20 cellular contexts compared by ENCODE assay signal in genomic region chr4:81870275-81870674, GRCh38.
DNase-seq lines count a peak whose midpoint lies in the region; ATAC-seq, FAIRE-seq and TF ChIP-seq lines count a peak whose summit lies in the region.
"Had no signal": no experiment of that assay in that cellular context is flagged by ENCODE, and none has a peak within 500 bp of the region (broad histone marks: within the 10 kb centered on the region; RNA-seq: fewer than 3 reads in every experiment).

No MANE protein-coding gene starts in this region.

- no peaks in the 10 kb centered on the region for H3F3A ChIP-seq in PC-9 (ENCODE audit: insufficient read depth, low read depth)

- H3K27ac ChIP-seq in upper lobe of right lung: no peak overlapping the region
- no peak overlapping the region for H3K27ac ChIP-seq in PC-9
- H3K27ac ChIP-seq: BLaER1 treated with 17β-estradiol and CSF1 and Interleukin-3, amounts not matched to agents 10 nM and 100 nM; HL-60 had no signal

- no peak overlapping the region for H3K4me2 ChIP-seq in PC-9
- H3K4me2 ChIP-seq: BLaER1 treated with 17β-estradiol and CSF1 and Interleukin-3, amounts not matched to agents 10 nM and 100 nM had no signal

- H3K4me1 ChIP-seq in upper lobe of right lung (no peaks in the 10 kb centered on the region), PC-9 (replicated peaks; ENCODE audit: insufficient read depth) (no peaks in the 10 kb centered on the region)

- H3K36me3 ChIP-seq in upper lobe of right lung: no peaks in the 10 kb centered on the region
- no peaks in the 10 kb centered on the region for H3K36me3 ChIP-seq in PC-9 (ENCODE audit: low read depth)

- intact Hi-C loops in upper lobe of right lung (cut with DNase I) (no loop called here), PC-9 (cut with micrococcal nuclease; ENCODE audit: unreplicated experiment) (no loop called here)

- no peak overlapping the region for H2AFZ ChIP-seq in PC-9

- no peak for TF ChIP-seq CTCF in upper lobe of right lung (IDR thresholded peaks at IDR 0.05)
- TF ChIP-seq CTCF in PC-9 (conservative IDR thresholded peaks at IDR 0.05): no peak
- TF ChIP-seq CTCF in D721Med (IDR thresholded peaks at IDR 0.05; ENCODE audit: insufficient read depth, missing control alignments): no peak

- no peaks in the 10 kb centered on the region for H3K9me3 ChIP-seq in upper lobe of right lung
- H3K9me3 ChIP-seq in PC-9 (ENCODE audit: insufficient read depth, low read depth): no peaks in the 10 kb centered on the region

- DNase-seq in NCI-H2171 treated with DMSO at 0.1 percent for 48 hours (lab: John Stamatoyannopoulos, UW) (peak; percentile 5), NCI-H2171 (lab: John Stamatoyannopoulos, UW) (no peak), DMS53 (lab: John Stamatoyannopoulos, UW) (peak; percentile 79), NCI-H774 (lab: John Stamatoyannopoulos, UW) (peak; percentile 1), upper lobe of right lung (no peak), PC-9 (no peak), D721Med (ENCODE audit: insufficient read length, low spot score) (no peak)
- DNase-seq: 8988T; CD8-positive, alpha-beta T cell; COR-L47; DMS153; DND-41; EL; GOT3; H7; HFFc6 had no signal

- CTCF ChIA-PET in PC-9 (lab: Charles Lee): no interaction called here

- H4K20me1 ChIP-seq in PC-9 (ENCODE audit: insufficient read depth): no peaks in the 10 kb centered on the region
- H4K20me1 ChIP-seq: BLaER1 treated with 17β-estradiol and CSF1 and Interleukin-3, amounts not matched to agents 10 nM and 100 nM had no signal

- H3K27me3 ChIP-seq in upper lobe of right lung: no peaks in the 10 kb centered on the region
- H3K27me3 ChIP-seq in PC-9 (ENCODE audit: insufficient read depth, low read depth): no peaks in the 10 kb centered on the region
- H3K27me3 ChIP-seq: BLaER1 treated with 17β-estradiol and CSF1 and Interleukin-3, amounts not matched to agents 10 nM and 100 nM had no signal

- no TSS peak for BruUV-seq in PC-9 (replicated peaks; lab: Mats Ljungman, UMichigan)

- no peaks in the 10 kb centered on the region for H3K79me2 ChIP-seq in PC-9 (ENCODE audit: low read depth)

- no peak for FAIRE-seq in D721Med (lab: Jason Lieb, UNC)
- FAIRE-seq: GM12878 had no signal

- H3K4me3 ChIP-seq in upper lobe of right lung (no peak overlapping the region), PC-9 (no peak overlapping the region)
- H3K4me3 ChIP-seq: BLaER1 treated with 17β-estradiol and CSF1 and Interleukin-3, amounts not matched to agents 10 nM and 100 nM; GM12878 had no signal

- POLR2A ChIA-PET in PC-9 (lab: Charles Lee; ENCODE audit: unreplicated experiment): no interaction called here

- no peaks in the 10 kb centered on the region for H3K9me2 ChIP-seq in PC-9 (ENCODE audit: insufficient read depth)

- ATAC-seq in upper lobe of right lung: peak; percentile 21
- ATAC-seq: CD8-positive, alpha-beta T cell; GM12878; HCT116 had no signal

Comparison
In these comparisons a context has a peak if more than half of its experiments do, and no peak if none do; other contexts are left out.
1. DNase-seq: peak in NCI-H2171 treated with DMSO at 0.1 percent for 48 hours (single experiment), DMS53 (single experiment) and NCI-H774 (single experiment); none in NCI-H2171 (single experiment), upper lobe of right lung (single experiment), PC-9 (0 of 2) and D721Med (single experiment).